ENCODE assay signal across 8 cellular contexts in the genomic region with DNA sequence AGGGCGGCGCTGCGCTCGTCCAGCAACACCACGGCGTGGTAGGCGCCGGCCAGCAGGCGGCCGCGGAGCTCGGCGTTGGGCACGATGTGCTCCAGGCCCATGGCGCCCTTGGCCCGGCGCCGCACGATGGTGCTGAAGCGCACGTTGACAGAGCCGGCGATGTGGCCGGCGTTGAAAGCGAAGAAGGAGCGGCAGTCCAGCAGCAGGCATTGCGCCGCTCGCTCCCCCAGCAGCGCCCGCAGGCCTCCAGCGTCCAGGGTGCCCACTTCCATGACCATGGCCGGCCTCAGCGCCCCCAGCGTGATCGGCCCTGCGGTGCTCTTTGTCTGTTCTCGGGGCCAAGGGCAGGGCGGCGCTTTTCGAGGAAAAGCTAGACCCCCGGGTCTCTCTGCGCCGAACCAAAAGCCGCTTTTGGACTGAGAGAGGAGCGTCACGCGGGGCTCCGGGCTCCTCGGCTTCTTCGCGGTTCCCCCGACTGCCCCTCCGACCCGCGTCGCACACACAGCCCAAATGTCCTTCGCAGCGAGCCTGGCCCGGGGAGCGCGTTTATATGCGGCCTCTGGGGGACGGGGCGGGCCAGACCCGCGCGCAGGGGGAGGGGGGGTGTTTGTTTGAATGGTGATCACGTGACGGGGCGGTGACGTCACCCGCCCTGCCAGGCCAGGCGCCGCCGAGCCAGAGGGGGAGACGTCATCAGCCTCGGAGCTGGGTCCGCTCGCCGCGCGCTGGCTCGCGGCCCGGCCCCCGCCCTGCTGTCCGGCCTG. TPM values are rescaled to one million over a fixed set of nuclear protein-coding genes. Genes with fewer than 3 reads are reported as not detected.
DNase-seq lines count a peak whose midpoint lies in the region; ATAC-seq and TF ChIP-seq lines count a peak whose summit lies in the region.

TSS of gene DUSP1 (minus strand) at position 521 of the 764 bp plus-strand sequence. CDS start at position 278, 243 bp downstream.

- no peaks in the 10 kb centered on the region for H3K27me3 Mint-ChIP-seq in activated naive CD8-positive, alpha-beta T cell treated with anti-CD3 and anti-CD28 coated beads, Interleukin-2, amount 10 ng/mL, durations not matched to agents 7 days and 5 days
- H3K27me3 Mint-ChIP-seq in glutamatergic neuron (ENCODE audit: unreplicated experiment) = peaks cover 13% of the 10 kb centered on the region

- WGBS in ovary, 3 donors = 0 to 1% (median 0%) methylated on average over 64 to 89 of the region's 89 CpGs

- TF ChIP-seq EP300 in ovary (IDR thresholded peaks at IDR 0.05) = peak; percentile 49

- H3K36me3 Mint-ChIP-seq in activated naive CD8-positive, alpha-beta T cell treated with anti-CD3 and anti-CD28 coated beads, Interleukin-2, amount 10 ng/mL, durations not matched to agents 7 days and 5 days = peaks cover 14% of the 10 kb centered on the region
- H3K36me3 Mint-ChIP-seq in glutamatergic neuron (ENCODE audit: unreplicated experiment) = no peaks in the 10 kb centered on the region

- DNase-seq in NCI-H1092 treated with DMSO at 0.1 percent for 48 hours (lab: John Stamatoyannopoulos, UW) (peak; percentile 84), SKM-1 treated with dmso at 0.1 percent for 144 hours (lab: John Stamatoyannopoulos, UW; ENCODE audit: unreplicated experiment) (peak; percentile 83), glutamatergic neuron (peak; percentile 99), ovary (peak; percentile 100), thoracic aorta (ENCODE audit: low spot score) (peak; percentile 100)
- peak; percentile 96 for DNase-seq in activated naive CD8-positive, alpha-beta T cell treated with anti-CD3 and anti-CD28 coated beads, Interleukin-2, amount 10 ng/mL, durations not matched to agents 7 days and 5 days

- peak within 1 kb of the TSS; percentile 91 for H3K4me3 Mint-ChIP-seq in activated naive CD8-positive, alpha-beta T cell treated with anti-CD3 and anti-CD28 coated beads, Interleukin-2, amount 10 ng/mL, durations not matched to agents 7 days and 5 days
- peak within 1 kb of the TSS; percentile 99 for H3K4me3 Mint-ChIP-seq in glutamatergic neuron (ENCODE audit: unreplicated experiment)

- H3K27ac ChIP-seq in ovary = peak within 1 kb of the TSS; percentile 98 to 99
- peak within 1 kb of the TSS; percentile 99 to 100 for H3K27ac ChIP-seq in thoracic aorta

- peak within 1 kb of the TSS; percentile 82 for H3K4me3 ChIP-seq in ovary
- H3K4me3 ChIP-seq in thoracic aorta = peak within 1 kb of the TSS; percentile 84

- H3K27ac Mint-ChIP-seq in activated naive CD8-positive, alpha-beta T cell treated with anti-CD3 and anti-CD28 coated beads, Interleukin-2, amount 10 ng/mL, durations not matched to agents 7 days and 5 days = peak within 1 kb of the TSS; percentile 98
- peak within 1 kb of the TSS; percentile 97 for H3K27ac Mint-ChIP-seq in glutamatergic neuron (ENCODE audit: unreplicated experiment)

- no peaks in the 10 kb centered on the region for H3K9me3 ChIP-seq in ovary
- H3K9me3 ChIP-seq in thoracic aorta = no peaks in the 10 kb centered on the region

- peaks cover 8% of the 10 kb centered on the region for H3K4me1 ChIP-seq in ovary (ENCODE audit: insufficient read depth)
- peaks cover 17 to 32% of the 10 kb centered on the region in 2 donors for H3K4me1 ChIP-seq in thoracic aorta (ENCODE audit: control insufficient read depth in 1 of 2, low read depth in 2 of 2)

- intact Hi-C loops in ovary (cut with DNase I) = loop anchor here in 3 of 4 donors (2.0 to 10.0 kb wide), 6 partner anchors 54 to 132 kb away; partner anchors contain the start of gene ERGIC1 (in 1 of the 3)

- ATAC-seq in HG02588 (IDR thresholded peaks at IDR 0.05; ENCODE audit: unreplicated experiment) (peak; percentile 60), thoracic aorta (ENCODE audit: insufficient number of reproducible peaks, low FRiP score, low read depth) (peak; percentile 33)
- peak; percentile 62 for ATAC-seq in activated naive CD8-positive, alpha-beta T cell treated with anti-CD3 and anti-CD28 coated beads, Interleukin-2, amount 10 ng/mL, durations not matched to agents 7 days and 5 days (ENCODE audit: low read depth)

- H3K9me3 Mint-ChIP-seq in activated naive CD8-positive, alpha-beta T cell treated with anti-CD3 and anti-CD28 coated beads, Interleukin-2, amount 10 ng/mL, durations not matched to agents 7 days and 5 days = no peaks in the 10 kb centered on the region
- H3K9me3 Mint-ChIP-seq in glutamatergic neuron (ENCODE audit: unreplicated experiment) = peaks cover 13% of the 10 kb centered on the region

- no peaks in the 10 kb centered on the region for H3K36me3 ChIP-seq in ovary
- peaks cover 31% of the 10 kb centered on the region for H3K36me3 ChIP-seq in thoracic aorta

- H3K4me1 Mint-ChIP-seq in activated naive CD8-positive, alpha-beta T cell treated with anti-CD3 and anti-CD28 coated beads, Interleukin-2, amount 10 ng/mL, durations not matched to agents 7 days and 5 days = peaks cover 29% of the 10 kb centered on the region
- peaks cover 42% of the 10 kb centered on the region for H3K4me1 Mint-ChIP-seq in glutamatergic neuron (ENCODE audit: low read depth, unreplicated experiment)

- POLR2A ChIA-PET in activated naive CD8-positive, alpha-beta T cell treated with anti-CD3 and anti-CD28 coated beads, Interleukin-2, amount 10 ng/mL, durations not matched to agents 7 days and 5 days (lab: Charles Lee) = interaction anchor here (0.5 to 3.4 kb wide), 26 partner anchors 10 to 213 kb away, joined by 3 to 40 read pairs (median 5); partner anchors contain the start of genes ATP6V0E1, ERGIC1 and RPL26L1

- TF ChIP-seq POLR2A in GM10847 (IDR thresholded peaks at IDR 0.05; ENCODE audit: extremely low read depth, insufficient read length) (peak; percentile 91), ovary (IDR thresholded peaks at IDR 0.05) (no peak)

- peak; percentile 66 for TF ChIP-seq CTCF in glutamatergic neuron (IDR thresholded peaks at IDR 0.05; ENCODE audit: partially characterized antibody, unreplicated experiment)
- peak in 2 of 3 donors; percentile 49 to 63 for TF ChIP-seq CTCF in ovary (IDR thresholded peaks at IDR 0.05)
- peak; percentile 20 for TF ChIP-seq CTCF in thoracic aorta (IDR thresholded peaks at IDR 0.05)

- H3K27me3 ChIP-seq in ovary (no peaks in the 10 kb centered on the region), thoracic aorta (replicated peaks; ENCODE audit: insufficient read depth) (no peaks in the 10 kb centered on the region)

RNA-seq across cellular contexts. Expression of gene DUSP1, which starts in this region (rescaled TPM):
- total RNA-seq in activated naive CD8-positive, alpha-beta T cell treated with anti-CD3 and anti-CD28 coated beads, Interleukin-2, amount 10 ng/mL, durations not matched to agents 7 days and 5 days = 10 to 100 TPM; 39.4 to 41.5 TPM
- total RNA-seq in glutamatergic neuron (ENCODE audit: unreplicated experiment) (91.7 TPM), ovary (1,000 to 10,000 TPM in 2 of 7 donors, 100 to 1,000 TPM in 5; 112 to 2,672 (median 185) TPM), thoracic aorta (1,000 to 10,000 TPM in 1 of 2 donors, 100 to 1,000 TPM in 1; 813 to 3,699 TPM)
- 100 to 1,000 TPM; 201 to 248 TPM for polyA plus RNA-seq in ovary

Comparison
In these comparisons a context has a peak if more than half of its experiments do, and no peak if none do; other contexts are left out.
1. Peak in every context shown above with its lines: DNase-seq, ATAC-seq, H3K4me3 ChIP-seq and H3K27ac ChIP-seq.